ENCODE assay signal across 31 cellular contexts in genomic region chr15:81848701-81849100, GRCh38.
"Had no signal": no experiment of that assay in that cellular context is flagged by ENCODE, and none has a peak within 500 bp of the region (broad histone marks: within the 10 kb centered on the region; RNA-seq: fewer than 3 reads in every experiment).

No MANE protein-coding gene starts in this region.

- H3K9me3 ChIP-seq: ovary, psoas muscle, right lobe of liver, sigmoid colon, spleen, suprapubic skin, testis, tibial artery, transverse colon, upper lobe of right lung, uterus had no signal

- H3K27me3 ChIP-seq: neural progenitor cell, ovary, right lobe of liver, sigmoid colon, spleen, suprapubic skin, testis, tibial artery, transverse colon, upper lobe of right lung, uterus had no signal

- H3K9me3 Mint-ChIP-seq: nephron; neural progenitor cell; stimulated activated memory B cell treated with anti-CD40 and anti-IgM and Interleukin-4, amounts not matched to agents 10 μg/mL and 1 μg/mL and 100 μg/mL, for 72 hours; stimulated activated naive CD8-positive, alpha-beta T cell treated with anti-CD3 and anti-CD28 coated beads, Interleukin-15, amount 100 ng/mL, for 72 hours; type B pancreatic cell had no signal

- ATAC-seq: natural killer cell; psoas muscle; right cardiac atrium; right lobe of liver; stimulated activated memory B cell treated with anti-CD40 and anti-IgM and Interleukin-4, amounts not matched to agents 10 μg/mL and 1 μg/mL and 100 μg/mL, for 72 hours; stimulated activated naive CD8-positive, alpha-beta T cell treated with anti-CD3 and anti-CD28 coated beads, Interleukin-15, amount 100 ng/mL, for 72 hours; stimulated activated naive CD8-positive, alpha-beta T cell treated with anti-CD3 and anti-CD28 coated beads, Interleukin-15, Interleukin-2, amounts not matched to agents 100 U/mL and 50 U/mL, for 24 hours; upper lobe of right lung had no signal

- H3K36me3 Mint-ChIP-seq: natural killer cell; neural progenitor cell; stimulated activated memory B cell treated with anti-CD40 and anti-IgM and Interleukin-4, amounts not matched to agents 10 μg/mL and 1 μg/mL and 100 μg/mL, for 72 hours had no signal

- H2AFZ ChIP-seq: neural progenitor cell, parathyroid adenoma had no signal

- H3K27me3 Mint-ChIP-seq: progenitor cell of endocrine pancreas; stimulated activated memory B cell treated with anti-CD40 and anti-IgM and Interleukin-4, amounts not matched to agents 10 μg/mL and 1 μg/mL and 100 μg/mL, for 72 hours; stimulated activated naive CD8-positive, alpha-beta T cell treated with anti-CD3 and anti-CD28 coated beads, Interleukin-15, amount 100 ng/mL, for 72 hours; type B pancreatic cell had no signal

- H3K9ac ChIP-seq: neural progenitor cell, parathyroid adenoma had no signal

- H3K27ac Mint-ChIP-seq: natural killer cell; nephron; neural progenitor cell; progenitor cell of endocrine pancreas; stimulated activated memory B cell treated with anti-CD40 and anti-IgM and Interleukin-4, amounts not matched to agents 10 μg/mL and 1 μg/mL and 100 μg/mL, for 72 hours; stimulated activated naive CD8-positive, alpha-beta T cell treated with anti-CD3 and anti-CD28 coated beads, Interleukin-15, amount 100 ng/mL, for 72 hours; type B pancreatic cell had no signal

- H3K4me1 ChIP-seq: neural progenitor cell, parathyroid adenoma, psoas muscle, right lobe of liver, spleen, suprapubic skin, testis, transverse colon, upper lobe of right lung, uterus had no signal

- DNase-seq: natural killer cell; occipital lobe; ovary; posterior cingulate gyrus; psoas muscle; right cardiac atrium; right lobe of liver; sigmoid colon; spleen; stimulated activated CD4-positive, alpha-beta T cell treated with anti-CD3 and anti-CD28 coated beads, Interleukin-12 subunit alpha, Interleukin-12 subunit beta, amount 100 ng/mL, for 4 hours; stimulated activated CD4-positive, alpha-beta T cell treated with anti-CD3 and anti-CD28 coated beads, Interleukin-1b, Interleukin-23, amount 100 ng/mL, for 48 hours; stimulated activated CD4-positive, alpha-beta T cell treated with anti-CD3 and anti-CD28 coated beads, Interleukin-4, amount 100 ng/mL, for 1 hour; stimulated activated CD4-positive, alpha-beta T cell treated with anti-CD3 and anti-CD28 coated beads, Interleukin-4, amount 100 ng/mL, for 4 hours; stimulated activated CD8-positive, alpha-beta memory T cell treated with anti-CD3 and anti-CD28 coated beads, Interleukin-4, amount 100 ng/mL, for 48 hours; stimulated activated naive CD4-positive, alpha-beta T cell; stimulated activated naive CD8-positive, alpha-beta T cell treated with anti-CD3 and anti-CD28 coated beads, Interleukin-15, amount 100 ng/mL, for 72 hours; stimulated activated naive CD8-positive, alpha-beta T cell treated with anti-CD3 and anti-CD28 coated beads, Interleukin-15, Interleukin-2, amounts not matched to agents 100 U/mL and 50 U/mL, for 24 hours; substantia nigra; testis; tibial artery; transverse colon; upper lobe of right lung; uterus had no signal

- H3K4me3 Mint-ChIP-seq: natural killer cell; nephron; neural progenitor cell; stimulated activated memory B cell treated with anti-CD40 and anti-IgM and Interleukin-4, amounts not matched to agents 10 μg/mL and 1 μg/mL and 100 μg/mL, for 72 hours; stimulated activated naive CD8-positive, alpha-beta T cell treated with anti-CD3 and anti-CD28 coated beads, Interleukin-15, amount 100 ng/mL, for 72 hours; type B pancreatic cell had no signal

- H3K4me1 Mint-ChIP-seq: stimulated activated memory B cell treated with anti-CD40 and anti-IgM and Interleukin-4, amounts not matched to agents 10 μg/mL and 1 μg/mL and 100 μg/mL, for 72 hours; stimulated activated naive CD8-positive, alpha-beta T cell treated with anti-CD3 and anti-CD28 coated beads, Interleukin-15, amount 100 ng/mL, for 72 hours had no signal

- H3K4me2 ChIP-seq: neural progenitor cell, smooth muscle cell had no signal

- H3K4me3 ChIP-seq: neural progenitor cell, ovary, psoas muscle, right lobe of liver, sigmoid colon, smooth muscle cell, spleen, suprapubic skin, testis, tibial artery, transverse colon, upper lobe of right lung, uterus had no signal

- H3K36me3 ChIP-seq: neural progenitor cell, ovary, right lobe of liver, sigmoid colon, spleen, suprapubic skin, tibial artery, transverse colon, upper lobe of right lung, uterus had no signal

- H3K79me2 ChIP-seq: parathyroid adenoma had no signal

- H3K27ac ChIP-seq: neural progenitor cell, ovary, parathyroid adenoma, psoas muscle, right lobe of liver, sigmoid colon, spleen, suprapubic skin, testis, tibial artery, transverse colon, upper lobe of right lung, uterus had no signal
